In the genomic region with DNA sequence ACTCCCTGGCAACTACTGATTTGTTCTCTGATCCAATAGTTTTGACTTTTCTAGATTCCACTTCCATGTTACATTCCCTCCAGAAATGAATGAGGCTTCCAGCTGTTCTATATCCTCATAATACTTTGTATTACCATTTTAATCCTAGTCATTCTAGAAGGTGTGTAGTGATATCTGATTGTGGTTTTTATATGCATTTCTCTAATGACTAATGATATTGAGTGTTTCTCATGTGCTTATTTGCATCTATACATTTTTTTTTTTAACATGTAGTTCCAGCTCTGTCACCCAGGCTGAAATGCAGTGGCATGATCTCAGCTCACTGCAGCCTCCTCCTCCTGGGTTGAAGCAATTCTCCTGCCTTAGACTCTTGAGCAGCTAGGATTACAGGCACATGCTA, we compare ENCODE assay signal across 20 cellular contexts. TPM values are rescaled to one million over a fixed set of nuclear protein-coding genes. Genes with fewer than 3 reads are reported as not detected.
DNase-seq lines count a peak whose midpoint lies in the region; FAIRE-seq and TF ChIP-seq lines count a peak whose summit lies in the region.
"Had no signal": no experiment of that assay in that cellular context is flagged by ENCODE, and none has a peak within 500 bp of the region (broad histone marks: within the 10 kb centered on the region; RNA-seq: fewer than 3 reads in every experiment).

No MANE protein-coding gene starts in this region.

- no peaks in the 10 kb centered on the region for H3K36me3 ChIP-seq in MM.1S (replicated peaks; ENCODE audit: insufficient read depth, low read length)
- no peaks in the 10 kb centered on the region for H3K36me3 ChIP-seq in smooth muscle cell (ENCODE audit: low read depth)
- H3K36me3 ChIP-seq: MG63, SJSA1 had no signal

- H3K27me3 Mint-ChIP-seq in activated naive CD4-positive, alpha-beta T cell treated with anti-CD3 and anti-CD28 coated beads for 36 hours (ENCODE audit: low read depth) = no peaks in the 10 kb centered on the region
- peaks cover 74% of the 10 kb centered on the region for H3K27me3 Mint-ChIP-seq in dendritic cell treated with granulocyte-macrophage colony-stimulating factor and Interleukin-4, amounts not matched to agents 40 ng/mL and 50 ng/mL, for 4 days

- H2AFZ ChIP-seq in MM.1S (ENCODE audit: low read length) (no peak overlapping the region), smooth muscle cell (ENCODE audit: low read depth) (peak overlapping the region; percentile 16)

- H3K36me3 Mint-ChIP-seq in activated naive CD4-positive, alpha-beta T cell treated with anti-CD3 and anti-CD28 coated beads for 36 hours (ENCODE audit: low read depth) = no peaks in the 10 kb centered on the region
- no peaks in the 10 kb centered on the region for H3K36me3 Mint-ChIP-seq in dendritic cell treated with granulocyte-macrophage colony-stimulating factor and Interleukin-4, amounts not matched to agents 40 ng/mL and 50 ng/mL, for 4 days (ENCODE audit: low read depth)

- H3K9ac ChIP-seq in MM.1S (ENCODE audit: low read length) = no peak overlapping the region
- peak overlapping the region; percentile 25 for H3K9ac ChIP-seq in smooth muscle cell (ENCODE audit: low read depth)
- H3K9ac ChIP-seq: BLaER1 treated with 17β-estradiol and CSF1 and Interleukin-3, amounts not matched to agents 10 nM and 100 nM had no signal

- no peak overlapping the region for H3K4me3 Mint-ChIP-seq in activated naive CD4-positive, alpha-beta T cell treated with anti-CD3 and anti-CD28 coated beads for 36 hours
- H3K4me3 Mint-ChIP-seq in dendritic cell treated with granulocyte-macrophage colony-stimulating factor and Interleukin-4, amounts not matched to agents 40 ng/mL and 50 ng/mL, for 4 days = no peak overlapping the region
- H3K4me3 Mint-ChIP-seq: H9 had no signal

- H3K4me1 ChIP-seq in MM.1S (ENCODE audit: low read length) = peaks cover 26% of the 10 kb centered on the region
- no peaks in the 10 kb centered on the region for H3K4me1 ChIP-seq in smooth muscle cell (ENCODE audit: low read depth)
- H3K4me1 ChIP-seq: A549 had no signal

- H4K20me1 ChIP-seq in MM.1S (ENCODE audit: insufficient read depth, low read length) (no peaks in the 10 kb centered on the region), smooth muscle cell (ENCODE audit: low read depth) (no peaks in the 10 kb centered on the region)

- CTCF ChIA-PET in activated naive CD4-positive, alpha-beta T cell treated with anti-CD3 and anti-CD28 coated beads for 36 hours (lab: Charles Lee) = interaction anchor here (0.7 kb wide), 1 partner anchor 475 kb away, joined by 8 read pairs; no protein-coding TSS in a partner anchor

- H3K27ac Mint-ChIP-seq in activated naive CD4-positive, alpha-beta T cell treated with anti-CD3 and anti-CD28 coated beads for 36 hours = peak overlapping the region; percentile 33
- H3K27ac Mint-ChIP-seq in dendritic cell treated with granulocyte-macrophage colony-stimulating factor and Interleukin-4, amounts not matched to agents 40 ng/mL and 50 ng/mL, for 4 days = peak overlapping the region; percentile 15
- H3K27ac Mint-ChIP-seq: H9 had no signal

- intact Hi-C loops in activated naive CD4-positive, alpha-beta T cell treated with anti-CD3 and anti-CD28 coated beads for 36 hours (cut with micrococcal nuclease) = no loop called here
- intact Hi-C loops in dendritic cell treated with granulocyte-macrophage colony-stimulating factor and Interleukin-4, amounts not matched to agents 40 ng/mL and 50 ng/mL, for 4 days (cut with micrococcal nuclease) = no loop called here

- no peaks in the 10 kb centered on the region for H3K9me3 Mint-ChIP-seq in activated naive CD4-positive, alpha-beta T cell treated with anti-CD3 and anti-CD28 coated beads for 36 hours
- H3K9me3 Mint-ChIP-seq in dendritic cell treated with granulocyte-macrophage colony-stimulating factor and Interleukin-4, amounts not matched to agents 40 ng/mL and 50 ng/mL, for 4 days = peaks cover 6% of the 10 kb centered on the region
- H3K9me3 Mint-ChIP-seq: H9 had no signal

- TF ChIP-seq CTCF in MM.1S (IDR thresholded peaks at IDR 0.05; ENCODE audit: low read length) (no peak), smooth muscle cell (IDR thresholded peaks at IDR 0.05; ENCODE audit: borderline replicate concordance, insufficient read depth, poor library complexity, severe bottlenecking) (no peak)

- H3K9me2 ChIP-seq in MM.1S (replicated peaks; ENCODE audit: insufficient read depth, low read length) = no peaks in the 10 kb centered on the region

- peaks cover 28% of the 10 kb centered on the region for H3K4me1 Mint-ChIP-seq in activated naive CD4-positive, alpha-beta T cell treated with anti-CD3 and anti-CD28 coated beads for 36 hours (ENCODE audit: low read depth)
- H3K4me1 Mint-ChIP-seq in dendritic cell treated with granulocyte-macrophage colony-stimulating factor and Interleukin-4, amounts not matched to agents 40 ng/mL and 50 ng/mL, for 4 days (ENCODE audit: low read depth) = peaks cover 24% of the 10 kb centered on the region
- H3K4me1 Mint-ChIP-seq: H9 had no signal

- peak overlapping the region; percentile 17; the same call in 1 of the 2 replicates for H3K4me2 ChIP-seq in MM.1S (ENCODE audit: low read depth, low read length)
- no peak overlapping the region for H3K4me2 ChIP-seq in smooth muscle cell
- H3K4me2 ChIP-seq: A549 had no signal

- no peaks in the 10 kb centered on the region for H3K27me3 ChIP-seq in MM.1S (replicated peaks; ENCODE audit: insufficient read depth, low read length)
- no peaks in the 10 kb centered on the region for H3K27me3 ChIP-seq in smooth muscle cell (ENCODE audit: low read depth)

- H3K27ac ChIP-seq in MM.1S (ENCODE audit: low read length) = peak overlapping the region; percentile 8; the same call in 1 of the 2 replicates
- peak overlapping the region; percentile 48 for H3K27ac ChIP-seq in smooth muscle cell (ENCODE audit: low read depth)
- H3K27ac ChIP-seq: A549, SJSA1 had no signal

- no peak for DNase-seq in activated naive CD4-positive, alpha-beta T cell treated with anti-CD3 and anti-CD28 coated beads for 36 hours
- no peak for DNase-seq in activated naive CD4-positive, alpha-beta T cell (lab: John Stamatoyannopoulos, UW)
- DNase-seq in MM.1S = peak; percentile 18
- DNase-seq in smooth muscle cell (lab: John Stamatoyannopoulos, UW; ENCODE audit: unreplicated experiment) = no peak
- DNase-seq in HuH-7.5 (ENCODE audit: low spot score) = no peak
- DNase-seq in Kasumi-1 (lab: John Stamatoyannopoulos, UW) = no peak
- no peak for DNase-seq in GM19239 (ENCODE audit: insufficient read length, low spot score)
- DNase-seq: DMS79 treated with DMSO at 0.1 percent for 48 hours, H9, Karpas-422, MG63, NCI-H1092 treated with DMSO at 0.1 percent for 48 hours, NCI-H146, NCI-H2029 treated with DMSO at 0.1 percent for 48 hours, NCI-H2171, NCI-H526 had no signal

- H3K79me2 ChIP-seq in MM.1S (ENCODE audit: low read length) (peaks cover 26% of the 10 kb centered on the region), smooth muscle cell (ENCODE audit: low read depth) (no peaks in the 10 kb centered on the region)

- H3F3A ChIP-seq in MM.1S (ENCODE audit: insufficient read depth, low read length) = peaks cover 3% of the 10 kb centered on the region; the same call in 1 of the 2 replicates
- H3F3A ChIP-seq in smooth muscle cell (ENCODE audit: low read depth) = no peaks in the 10 kb centered on the region

- no peak for FAIRE-seq in GM19239 (lab: Jason Lieb, UNC)
- FAIRE-seq: A549 had no signal

- H3K4me3 ChIP-seq in MM.1S (ENCODE audit: low read length) (no peak overlapping the region), smooth muscle cell (no peak overlapping the region)
- H3K4me3 ChIP-seq: A549; BLaER1 treated with 17β-estradiol and CSF1 and Interleukin-3, amounts not matched to agents 10 nM and 100 nM; MG63; SJSA1 had no signal

- H3K9me3 ChIP-seq in MM.1S (replicated peaks; ENCODE audit: insufficient read depth, low read length) = no peaks in the 10 kb centered on the region
- H3K9me3 ChIP-seq in smooth muscle cell (replicated peaks; ENCODE audit: low read depth) = no peaks in the 10 kb centered on the region
- H3K9me3 ChIP-seq: A549 had no signal

RNA-seq across cellular contexts. Expression of a gene that starts 7.3 kb away (rescaled TPM):
- 1 to 10 TPM; 1.0 to 1.2 TPM for total RNA-seq in activated naive CD4-positive, alpha-beta T cell treated with anti-CD3 and anti-CD28 coated beads for 36 hours
- not detected in 2 replicates for total RNA-seq in smooth muscle cell
- polyA plus RNA-seq in smooth muscle cell = not detected in 2 replicates
- total RNA-seq: SJSA1 had no signal

RNA-seq across cellular contexts. Expression of a gene that starts 13.4 kb away (rescaled TPM):
- total RNA-seq in activated naive CD4-positive, alpha-beta T cell treated with anti-CD3 and anti-CD28 coated beads for 36 hours = 1 to 10 TPM; 7.1 to 7.7 TPM
- total RNA-seq in smooth muscle cell = 10.8 and 13.4 TPM in 2 replicates
- 21.9 and 25.3 TPM in 2 replicates for polyA plus RNA-seq in smooth muscle cell
